Comparison of ENCODE assay signal across 9 cellular contexts in the genomic region with DNA sequence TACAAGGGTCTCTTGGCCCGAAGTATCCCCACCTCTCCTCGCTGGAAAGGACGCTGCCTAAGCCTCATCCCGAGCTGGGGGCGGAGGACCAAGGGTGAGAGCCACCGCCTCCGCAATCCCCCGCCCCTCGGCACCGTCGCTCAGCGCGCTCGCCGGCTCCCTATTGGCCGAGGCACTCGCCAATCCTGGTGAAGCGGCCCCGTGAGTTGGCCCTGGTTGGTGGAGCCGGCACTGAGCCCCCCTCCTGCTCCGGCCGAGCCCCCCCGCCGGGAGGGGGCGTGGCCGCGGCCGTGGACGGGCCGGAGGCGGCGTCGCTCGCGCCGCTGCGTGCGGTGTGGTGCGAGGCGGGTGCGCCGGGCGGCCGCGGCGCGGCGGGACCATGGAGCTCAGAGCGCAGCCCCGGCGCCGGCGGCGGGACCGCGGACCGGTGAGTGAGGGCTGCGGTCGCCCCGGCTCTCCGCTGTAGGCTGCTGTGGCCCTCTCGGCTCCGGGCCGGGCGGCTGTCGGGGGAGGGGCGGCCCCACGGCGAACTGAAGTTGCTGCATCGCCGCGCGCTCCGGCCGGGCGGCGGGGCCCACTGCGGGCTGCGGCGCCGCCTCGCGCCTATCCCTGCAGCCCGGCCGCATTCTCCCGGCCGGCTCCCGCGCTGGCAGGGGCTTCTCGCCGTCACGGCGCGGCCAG. TPM values are rescaled to one million over a fixed set of nuclear protein-coding genes. Genes with fewer than 3 reads are reported as not detected.
A peak's percentile ranks its signal among the peaks of the same experiment; 100 is the strongest.
DNase-seq lines count a peak whose midpoint lies in the region; ATAC-seq, FAIRE-seq and TF ChIP-seq lines count a peak whose summit lies in the region.
"Had no signal": no experiment of that assay in that cellular context is flagged by ENCODE, and none has a peak within 500 bp of the region (broad histone marks: within the 10 kb centered on the region; RNA-seq: fewer than 3 reads in every experiment).

TSS of gene WASF3 (plus strand) at position 291 of the 681 bp plus-strand sequence. CDS start 84,588 bp downstream, outside the sequence.

- peaks cover 0 to 5% (median 0%) of the 10 kb centered on the region in 3 experiments; a peak in 1 of 7 replicates for H3K36me3 Mint-ChIP-seq in H9 (ENCODE audit: insufficient read depth in 1 of 3, low read depth in 3 of 3)

- no peak within 1 kb of the TSS for H3K27ac Mint-ChIP-seq in H9

- peak within 1 kb of the TSS; percentile 77; the same call in 1 of the 2 replicates for H3K14ac ChIP-seq in H9 (ENCODE audit: insufficient read depth, low read length)

- CTCF ChIA-PET in GM12878 (lab: Yijun Ruan, JAX), result no interaction called here

- TF ChIP-seq RAD21 in GM12878 (IDR thresholded peaks at IDR 0.05; ENCODE audit: insufficient read depth, low read depth, low read length), result no peak

- in situ Hi-C loops in G401 (cut with HindIII; ENCODE audit: low sequenced_read_pairs) (no loop called here), GM12878 (cut with MboI) (no loop called here)

- DNase-seq in G401 (ENCODE audit: low spot score), result peak; percentile 96
- DNase-seq in H9, result peak; percentile 97
- DNase-seq in M059J (ENCODE audit: low read depth), result peak; percentile 89
- DNase-seq in SIG-M5 treated with dmso at 0.1 percent for 504 hours (lab: John Stamatoyannopoulos, UW; ENCODE audit: unreplicated experiment), result peak; percentile 89
- DNase-seq in GM12878 (ENCODE audit: low read depth, low spot score), result peak; percentile 3
- peak; percentile 33 to 98 (median 92) for DNase-seq in hypothalamus (lab: John Stamatoyannopoulos, UW)
- DNase-seq in pulmonary artery endothelial cell (ENCODE audit: low read depth, low spot score), result peak; percentile 81
- DNase-seq in effector memory CD4-positive, alpha-beta T cell, result no peak

- SMC1A ChIA-PET in GM12878 (lab: Charles Lee; ENCODE audit: uncharacterized antibody, unreplicated experiment), result no interaction called here

- no TSS peak for BruUV-seq in GM12878 (replicated peaks; lab: Mats Ljungman, UMichigan)

- TF ChIP-seq CTCF in H9 (conservative IDR thresholded peaks at IDR 0.05), result no peak
- TF ChIP-seq CTCF in GM12878 (IDR thresholded peaks at IDR 0.05 in 2 of 3, conservative IDR thresholded peaks at IDR 0.05 in 1 of 3; ENCODE audit: control insufficient read depth in 2 of 3, extremely low read depth in 1 of 3, insufficient read depth in 1 of 3, low read depth in 3 of 3, low read length in 3 of 3), result no peak

- H3K4me1 Mint-ChIP-seq in H9, result peaks cover 14 to 16% of the 10 kb centered on the region in 2 experiments

- RAD21 ChIA-PET in GM12878 (lab: Charles Lee; ENCODE audit: unreplicated experiment), result no interaction called here

- H4K5ac ChIP-seq in H9 (ENCODE audit: insufficient read length, low read depth, low read length), result no peak within 1 kb of the TSS

- H4K20me1 ChIP-seq in H9 (ENCODE audit: control insufficient read depth, insufficient read depth, insufficient read length) (no peaks in the 10 kb centered on the region), GM12878 (ENCODE audit: control insufficient read depth, insufficient read depth) (no peaks in the 10 kb centered on the region)

- no peak for TF ChIP-seq EP300 in GM12878 (IDR thresholded peaks at IDR 0.05; ENCODE audit: borderline replicate concordance in 1 of 2, control insufficient read depth in 1 of 2, low read depth in 2 of 2, low read length in 2 of 2)

- peaks cover 10 to 12% of the 10 kb centered on the region in 2 experiments; a peak in 3 of 5 replicates for H3K9me3 Mint-ChIP-seq in H9

- no peak within 1 kb of the TSS for H2BK20ac ChIP-seq in H9 (ENCODE audit: low read depth, low read length, poor library complexity, severe bottlenecking)

- no peak within 1 kb of the TSS for H3T11ph ChIP-seq in H9 (ENCODE audit: low read length)

- H3K4me2 ChIP-seq in H9 (ENCODE audit: insufficient read depth, insufficient read length, low read length) (peak within 1 kb of the TSS; percentile 61), GM12878 (ENCODE audit: control insufficient read depth, insufficient read depth) (peak within 1 kb of the TSS; percentile 33; the same call in 1 of the 2 replicates)

- H2BK12ac ChIP-seq in H9 (ENCODE audit: insufficient read length, low read depth, low read length), result no peak within 1 kb of the TSS

- peaks cover 46% of the 10 kb centered on the region for H3K27me3 Mint-ChIP-seq in H9 (ENCODE audit: low read depth)

- H3K4me3 ChIP-seq in GM12878, result no peak within 1 kb of the TSS
- H3K4me3 ChIP-seq in effector memory CD4-positive, alpha-beta T cell (ENCODE audit: insufficient read depth, low read depth, low read length, poor library complexity, severe bottlenecking), result no peak within 1 kb of the TSS

- no peak for FAIRE-seq in GM12878 (lab: Jason Lieb, UNC)
- FAIRE-seq: colon had no signal

- H2AFZ ChIP-seq in H9 (ENCODE audit: low read length) (peak within 1 kb of the TSS; percentile 1), GM12878 (ENCODE audit: control insufficient read depth, low read depth, low read length) (no peak within 1 kb of the TSS)

- ATAC-seq in GM12878, result peak; percentile 64

- peaks cover 3% of the 10 kb centered on the region for H3K23me2 ChIP-seq in H9 (ENCODE audit: insufficient read length, low read depth, low read length, poor library complexity, severe bottlenecking)

- peaks cover 5% of the 10 kb centered on the region for H3K79me1 ChIP-seq in H9 (ENCODE audit: insufficient read depth, low read depth, low read length, poor library complexity, severe bottlenecking)

- H3K23ac ChIP-seq in H9 (ENCODE audit: insufficient read length, low read depth, low read length), result no peak within 1 kb of the TSS

- H3K4me1 ChIP-seq in H9 (ENCODE audit: insufficient read depth, low read length), result peaks cover 5% of the 10 kb centered on the region; the same call in 1 of the 2 replicates
- no peaks in the 10 kb centered on the region for H3K4me1 ChIP-seq in GM12878 (ENCODE audit: control insufficient read depth, insufficient read depth, low read length)
- peaks cover 7% of the 10 kb centered on the region for H3K4me1 ChIP-seq in effector memory CD4-positive, alpha-beta T cell (ENCODE audit: control insufficient read depth, insufficient read depth, low read length, poor library complexity, severe bottlenecking)

- H3K4ac ChIP-seq in H9 (ENCODE audit: low read depth, low read length), result no peak within 1 kb of the TSS

- no peak within 1 kb of the TSS for H4K8ac ChIP-seq in H9 (replicated peaks; ENCODE audit: insufficient read length, low read depth, low read length)

- peak within 1 kb of the TSS; percentile 75 to 91 for H3K4me3 Mint-ChIP-seq in H9

- no peak within 1 kb of the TSS for H4K91ac ChIP-seq in H9 (ENCODE audit: insufficient read length, low read depth, low read length)

- H3K56ac ChIP-seq in H9 (ENCODE audit: insufficient read length, low read depth, low read length), result no peak within 1 kb of the TSS

- H2BK120ac ChIP-seq in H9 (ENCODE audit: low read depth, low read length, poor library complexity, severe bottlenecking), result no peak within 1 kb of the TSS

- H2AK5ac ChIP-seq in H9 (ENCODE audit: insufficient read length, low read length), result no peak within 1 kb of the TSS

- H3K9me3 ChIP-seq in H9 (ENCODE audit: control insufficient read depth, low read depth, low read length) (no peaks in the 10 kb centered on the region), GM12878 (replicated peaks; ENCODE audit: control insufficient read depth, insufficient read depth, low read length) (no peaks in the 10 kb centered on the region; the same call in 2 of the 3 replicates)
- no peaks in the 10 kb centered on the region for H3K9me3 ChIP-seq in effector memory CD4-positive, alpha-beta T cell (ENCODE audit: control insufficient read depth, low read length)

- WGBS in H9 (ENCODE audit: extremely low coverage, insufficient read length, low lambda C conversion rate), result no CpG with 5 or more reads among the region's 94 CpGs
- 3% methylated on average over 64 of the region's 94 CpGs for WGBS in GM12878 (ENCODE audit: insufficient coverage, insufficient replicate concordance, low lambda C conversion rate, missing lambda C conversion rate)

- H3K36me3 ChIP-seq in GM12878 (ENCODE audit: control insufficient read depth in 2 of 2, insufficient read depth in 2 of 2, low read length in 1 of 2), result no peaks in the 10 kb centered on the region
- H3K36me3 ChIP-seq in effector memory CD4-positive, alpha-beta T cell (ENCODE audit: control insufficient read depth, insufficient read depth, low read length), result no peaks in the 10 kb centered on the region

- peak within 1 kb of the TSS; percentile 19 for H3K9ac ChIP-seq in H9 (ENCODE audit: extremely low read depth, insufficient read length, low read length)
- no peak within 1 kb of the TSS for H3K9ac ChIP-seq in GM12878 (ENCODE audit: control insufficient read depth, insufficient read depth, low read length)

- TF ChIP-seq POLR2A in GM12878 (IDR thresholded peaks at IDR 0.05; ENCODE audit: low read depth, low read length), result no peak

- POLR2A ChIA-PET in GM12878 (lab: Charles Lee), result no interaction called here

- intact Hi-C loops in GM12878 (cut with micrococcal nuclease; ENCODE audit: unreplicated experiment), result no loop called here

- no peak within 1 kb of the TSS for H2BK5ac ChIP-seq in H9 (ENCODE audit: insufficient read length, low read length)

- peak within 1 kb of the TSS; percentile 50 for H3K18ac ChIP-seq in H9 (ENCODE audit: insufficient read length, low read depth, low read length)

- H3K27ac ChIP-seq in H9 (ENCODE audit: insufficient read length, low read depth, low read length) (no peak within 1 kb of the TSS), GM12878 (ENCODE audit: control insufficient read depth, insufficient read depth) (no peak within 1 kb of the TSS)
- H3K27ac ChIP-seq in effector memory CD4-positive, alpha-beta T cell (ENCODE audit: insufficient read depth, low read length, poor library complexity, severe bottlenecking), result no peak within 1 kb of the TSS

- H3K79me2 ChIP-seq in H9 (ENCODE audit: insufficient read depth, low read length) (peaks cover 8% of the 10 kb centered on the region; the same call in 1 of the 2 replicates), GM12878 (ENCODE audit: control insufficient read depth, insufficient read depth, low read length) (no peaks in the 10 kb centered on the region)

- H2BK15ac ChIP-seq in H9 (ENCODE audit: low read depth, low read length), result no peak within 1 kb of the TSS; the same call in 1 of the 2 replicates

- no peaks in the 10 kb centered on the region for H3K27me3 ChIP-seq in H9 (ENCODE audit: insufficient read depth, low read length)
- peaks cover 0 to 3% of the 10 kb centered on the region in 2 experiments; a peak in 3 of 4 replicates for H3K27me3 ChIP-seq in GM12878 (replicated peaks in 1 of 2; ENCODE audit: control insufficient read depth in 2 of 2, insufficient read depth in 2 of 2, low read length in 1 of 2)
- no peaks in the 10 kb centered on the region for H3K27me3 ChIP-seq in effector memory CD4-positive, alpha-beta T cell (replicated peaks; ENCODE audit: control insufficient read depth, insufficient read depth, low read length, poor library complexity, severe bottlenecking)

RNA-seq across cellular contexts. Expression of gene WASF3, which starts in this region (rescaled TPM):
- 5.7 and 7.7 TPM in 2 replicates for total RNA-seq in G401 (2014; rRNA removed; shearing (Covaris generic))
- total RNA-seq in H9 (2021), result 20.7 and 22.2 TPM in 2 replicates
- total RNA-seq in M059J (2014; rRNA removed; shearing (Covaris generic)), result 4.7 and 10.1 TPM in 2 replicates
- total RNA-seq in GM12878 (2013; cell fraction: nucleolus; rRNA removed), result not detected in 2 replicates
- total RNA-seq in GM12878 (2014; rRNA removed), result under 0.01 TPM in 1 of 2 replicates, not detected in the other
- total RNA-seq in GM12878 (2014; rRNA removed; fragmentation: Illumina TruSeq; extraction: Trizol), result not detected in 2 replicates
- 0.05 and 0.10 TPM in 2 replicates for total RNA-seq in GM12878 (2021)
- not detected for polyA plus RNA-seq in GM12878 (2011; ENCODE audit: low read depth)
- not detected in 2 replicates for polyA plus RNA-seq in GM12878 (2011; rRNA removed)
- polyA plus RNA-seq in GM12878 (2011; cell fraction: cytosol; rRNA removed), result 0.01 TPM in 1 of 2 replicates, not detected in the other
- polyA plus RNA-seq in GM12878 (2011; cell fraction: nucleus; rRNA removed), result not detected in 2 replicates
- polyA plus RNA-seq in GM12878 (2012), result 0.06 TPM in 1 of 2 replicates, not detected in the other
- polyA plus RNA-seq in GM12878 (2014; fragmentation: Illumina TruSeq; extraction: Trizol), result not detected in 2 replicates
- not detected for polyA plus RNA-seq in GM12878 (2014; fragmentation: Nextera tagmentation; extraction: Ambion mirVana)
- 0.01 TPM in 1 of 2 replicates, not detected in the other for polyA plus RNA-seq in GM12878 (2014; rRNA removed)
- not detected for polyA plus RNA-seq in GM12878 (2016; fragmentation: Nextera tagmentation; extraction: Ambion mirVana)
- not detected in 2 replicates for polyA minus RNA-seq in GM12878 (2011; rRNA and poly(A)+ RNA removed)
- polyA minus RNA-seq in GM12878 (2011; cell fraction: cytosol; rRNA and poly(A)+ RNA removed), result not detected in 2 replicates
- not detected in 2 replicates for polyA minus RNA-seq in GM12878 (2011; cell fraction: nucleus; rRNA and poly(A)+ RNA removed)
- total RNA-seq in pulmonary artery endothelial cell, result 15.8 and 16.2 TPM in 2 replicates

Comparison
In these comparisons a context has a peak if more than half of its experiments do, and no peak if none do; other contexts are left out.
1. Peak in DNase-seq, ATAC-seq and H3K4me2 ChIP-seq in GM12878; RNA of the gene not detected or under 1 TPM.
2. DNase-seq: peak in G401 (single experiment), H9 (single experiment), M059J (single experiment), SIG-M5 treated with dmso at 0.1 percent for 504 hours (single experiment), hypothalamus (51 of 51) and pulmonary artery endothelial cell (single experiment); none in effector memory CD4-positive, alpha-beta T cell (0 of 3).